In the genomic region with DNA sequence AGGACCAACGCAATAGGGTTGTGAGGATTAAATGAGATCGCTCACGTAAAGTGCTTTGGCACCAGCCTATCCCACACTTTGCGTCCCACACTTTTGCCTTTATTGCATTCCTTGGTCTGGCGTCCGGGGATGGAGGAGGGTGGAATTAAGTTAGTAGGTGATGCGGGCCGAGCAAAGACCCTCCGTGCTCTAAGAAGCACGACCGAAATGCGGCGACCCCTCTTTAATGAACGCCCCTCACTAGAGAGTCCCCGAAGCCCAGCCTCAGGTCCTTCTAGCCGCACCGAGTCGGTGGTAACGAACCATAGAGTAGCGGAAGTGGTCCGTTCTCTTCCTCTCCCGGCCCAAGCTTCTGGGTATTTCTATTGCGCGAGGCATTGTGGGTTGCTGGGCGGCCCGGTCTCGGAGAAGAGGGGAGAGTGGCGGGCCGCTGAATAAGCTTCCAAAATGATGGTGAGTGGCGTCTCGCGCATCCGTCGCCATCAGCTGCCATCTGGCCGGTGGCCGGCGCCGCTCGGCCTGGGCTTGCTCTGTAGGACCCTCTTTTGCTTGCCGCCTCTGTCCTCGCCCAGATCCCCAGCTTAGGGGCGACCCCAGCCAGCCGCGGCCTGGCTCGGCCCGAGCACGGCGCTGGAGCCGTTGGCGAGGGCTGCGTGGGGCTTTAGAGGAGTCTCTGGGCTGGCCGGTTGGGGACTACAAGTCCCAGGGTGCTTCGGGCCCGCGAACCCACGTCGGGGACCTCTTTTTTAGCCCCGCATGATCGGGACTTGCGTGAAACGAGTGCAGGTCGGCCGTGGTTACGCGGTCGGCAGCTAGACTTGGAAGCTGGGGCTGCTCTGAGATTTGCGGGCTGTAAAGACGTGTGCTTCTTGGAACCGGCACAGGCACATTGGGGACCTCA, we compare ENCODE assay signal across 8 cellular contexts. TPM values are rescaled to one million over a fixed set of nuclear protein-coding genes. Genes with fewer than 3 reads are reported as not detected.
DNase-seq lines count a peak whose midpoint lies in the region; ATAC-seq and TF ChIP-seq lines count a peak whose summit lies in the region.

A gene (plus strand): TSS at position 377 of the 901 bp plus-strand sequence. CDS start 71 bp downstream, at position 448.

- H3K9me3 Mint-ChIP-seq in activated CD4-positive, alpha-beta T cell treated with anti-CD3 and anti-CD28 coated beads, Interleukin-2, amount 10 ng/mL, durations not matched to agents 24 days and 14 days: no peaks in the 10 kb centered on the region

- intact Hi-C loops in activated CD4-positive, alpha-beta T cell treated with anti-CD3 and anti-CD28 coated beads, Interleukin-2, amount 10 ng/mL, durations not matched to agents 24 days and 14 days (cut with micrococcal nuclease): loop anchor here (1.0 to 5.0 kb wide), 10 partner anchors 20 to 1223 kb away; a partner anchor contains a TSS
- intact Hi-C loops in colonic mucosa (cut with DNase I): no loop called here

- no peaks in the 10 kb centered on the region for H3K27me3 Mint-ChIP-seq in activated CD4-positive, alpha-beta T cell treated with anti-CD3 and anti-CD28 coated beads, Interleukin-2, amount 10 ng/mL, durations not matched to agents 24 days and 14 days

- peak within 1 kb of the TSS; percentile 95 for H3K4me3 ChIP-seq in BLaER1
- H3K4me3 ChIP-seq in colonic mucosa: peak within 1 kb of the TSS; percentile 76

- DNase-seq in NCI-H526 treated with DMSO at 0.1 percent for 48 hours (lab: John Stamatoyannopoulos, UW) (peak; percentile 86), colonic mucosa (peak; percentile 94), left kidney (ENCODE audit: low read depth, low spot score) (peak; percentile 97)
- peak; percentile 96 for DNase-seq in activated CD4-positive, alpha-beta T cell treated with anti-CD3 and anti-CD28 coated beads, Interleukin-2, amount 10 ng/mL, durations not matched to agents 24 days and 14 days
- peak; percentile 89 for DNase-seq in stimulated activated CD4-positive, alpha-beta T cell treated with anti-CD3 and anti-CD28 coated beads, Interleukin-1b, Interleukin-23, amount 100 ng/mL, for 48 hours

- H3K4me2 ChIP-seq in BLaER1: peak within 1 kb of the TSS; percentile 96

- no peak for TF ChIP-seq CTCF in colonic mucosa (IDR thresholded peaks at IDR 0.05)

- peaks cover 40% of the 10 kb centered on the region for H3K4me1 Mint-ChIP-seq in activated CD4-positive, alpha-beta T cell treated with anti-CD3 and anti-CD28 coated beads, Interleukin-2, amount 10 ng/mL, durations not matched to agents 24 days and 14 days

- H3K36me3 ChIP-seq in BLaER1: peaks cover 49% of the 10 kb centered on the region
- H3K36me3 ChIP-seq in colonic mucosa: no peaks in the 10 kb centered on the region

- H3K27ac Mint-ChIP-seq in activated CD4-positive, alpha-beta T cell treated with anti-CD3 and anti-CD28 coated beads, Interleukin-2, amount 10 ng/mL, durations not matched to agents 24 days and 14 days: peak within 1 kb of the TSS; percentile 95

- peak within 1 kb of the TSS; percentile 94 for H3K4me3 Mint-ChIP-seq in activated CD4-positive, alpha-beta T cell treated with anti-CD3 and anti-CD28 coated beads, Interleukin-2, amount 10 ng/mL, durations not matched to agents 24 days and 14 days

- peaks cover 31% of the 10 kb centered on the region for H3K36me3 Mint-ChIP-seq in activated CD4-positive, alpha-beta T cell treated with anti-CD3 and anti-CD28 coated beads, Interleukin-2, amount 10 ng/mL, durations not matched to agents 24 days and 14 days (ENCODE audit: low read depth)

- peak; percentile 53 for ATAC-seq in GM19328 (IDR thresholded peaks at IDR 0.05; ENCODE audit: unreplicated experiment)
- ATAC-seq in HG03469 (IDR thresholded peaks at IDR 0.05; ENCODE audit: unreplicated experiment): peak; percentile 29

- no peaks in the 10 kb centered on the region for H3K9me3 ChIP-seq in BLaER1
- H3K9me3 ChIP-seq in colonic mucosa: no peaks in the 10 kb centered on the region

- peak within 1 kb of the TSS; percentile 97 for H3K9ac ChIP-seq in BLaER1
- peak within 1 kb of the TSS; percentile 82 to 99 for H3K9ac ChIP-seq in colonic mucosa (ENCODE audit: low read depth in 2 of 2, low read length in 2 of 2)

- no peaks in the 10 kb centered on the region for H3K27me3 ChIP-seq in BLaER1
- no peaks in the 10 kb centered on the region for H3K27me3 ChIP-seq in colonic mucosa

- H3K27ac ChIP-seq in BLaER1 (peak within 1 kb of the TSS; percentile 97), colonic mucosa (peak within 1 kb of the TSS; percentile 96)

- H4K20me1 ChIP-seq in BLaER1: peaks cover 49% of the 10 kb centered on the region

- H3K4me1 ChIP-seq in BLaER1 (peaks cover 35% of the 10 kb centered on the region), colonic mucosa (no peaks in the 10 kb centered on the region)

RNA-seq across cellular contexts. Expression of the gene that starts here (rescaled TPM):
- total RNA-seq in activated CD4-positive, alpha-beta T cell treated with anti-CD3 and anti-CD28 coated beads, Interleukin-2, amount 10 ng/mL, durations not matched to agents 24 days and 14 days: 680 and 696 TPM in 2 replicates
- 100 to 1,000 TPM; 147 to 353 TPM for total RNA-seq in colonic mucosa

Comparison
In these comparisons a context has a peak if more than half of its experiments do, and no peak if none do; other contexts are left out.
1. Peak in every context shown above with its lines: DNase-seq, ATAC-seq, H3K4me3 ChIP-seq and H3K27ac ChIP-seq.